8 cellular contexts compared by ENCODE assay signal in genomic region chr14:90331497-90332270, GRCh38. TPM values are rescaled to one million over a fixed set of nuclear protein-coding genes. Genes with fewer than 3 reads are reported as not detected.
A peak's percentile ranks its signal among the peaks of the same experiment; 100 is the strongest.
DNase-seq lines count a peak whose midpoint lies in the region; ATAC-seq and TF ChIP-seq lines count a peak whose summit lies in the region.

Gene NRDE2 (minus strand): TSS chr14:90331941. CDS start chr14:90331904, 37 bp downstream.

- H3K79me2 ChIP-seq in parathyroid adenoma, result peaks cover 9% of the 10 kb centered on the region

- H3K36me3 Mint-ChIP-seq in activated naive CD8-positive, alpha-beta T cell treated with anti-CD3 and anti-CD28 coated beads, Interleukin-2, amount 50 U/mL, for 24 hours (ENCODE audit: low read depth), result peaks cover 13% of the 10 kb centered on the region

- H3K4me1 Mint-ChIP-seq in activated naive CD8-positive, alpha-beta T cell treated with anti-CD3 and anti-CD28 coated beads, Interleukin-2, amount 50 U/mL, for 24 hours, result peaks cover 23% of the 10 kb centered on the region

- H3K27ac ChIP-seq in cardiac muscle cell (peak within 1 kb of the TSS; percentile 55), parathyroid adenoma (peak within 1 kb of the TSS; percentile 79), tibial nerve (peak within 1 kb of the TSS; percentile 79 to 87 (median 83))

- H3K27ac Mint-ChIP-seq in activated naive CD8-positive, alpha-beta T cell treated with anti-CD3 and anti-CD28 coated beads, Interleukin-2, amount 50 U/mL, for 24 hours, result peak within 1 kb of the TSS; percentile 93

- peak within 1 kb of the TSS; percentile 96 for H2AFZ ChIP-seq in parathyroid adenoma

- in situ Hi-C loops in GM13976 (cut with MboI; ENCODE audit: low sequenced_read_pairs, unreplicated experiment), result no loop called here

- no peak for TF ChIP-seq CTCF in GM13976 (IDR thresholded peaks at IDR 0.05; ENCODE audit: borderline replicate concordance, control extremely low read depth, extremely low read depth, insufficient read depth, missing control alignments)
- no peak for TF ChIP-seq CTCF in cardiac muscle cell (IDR thresholded peaks at IDR 0.05; ENCODE audit: low read depth, low read length)
- no peak for TF ChIP-seq CTCF in parathyroid adenoma (IDR thresholded peaks at IDR 0.05)
- no peak for TF ChIP-seq CTCF in tibial nerve (IDR thresholded peaks at IDR 0.05)

- peak within 1 kb of the TSS; percentile 88 for H3K4me2 ChIP-seq in parathyroid adenoma (ENCODE audit: low read length)

- H3K27me3 Mint-ChIP-seq in activated naive CD8-positive, alpha-beta T cell treated with anti-CD3 and anti-CD28 coated beads, Interleukin-2, amount 50 U/mL, for 24 hours, result peaks cover 3% of the 10 kb centered on the region

- peak within 1 kb of the TSS; percentile 91 for H3K4me3 Mint-ChIP-seq in activated naive CD8-positive, alpha-beta T cell treated with anti-CD3 and anti-CD28 coated beads, Interleukin-2, amount 50 U/mL, for 24 hours

- TF ChIP-seq POLR2A in tibial nerve (IDR thresholded peaks at IDR 0.05), result peak in 1 of 2 donors; percentile 48

- DNase-seq in GM13976 (ENCODE audit: low spot score) (peak; percentile 96), NCI-H1436 treated with DMSO at 0.1 percent for 48 hours (lab: John Stamatoyannopoulos, UW) (peak; percentile 75), T follicular helper cell (ENCODE audit: low read depth) (peak; percentile 81), cardiac muscle cell (ENCODE audit: low read depth in 1 of 2, low spot score in 1 of 2) (peak; percentile 99), tibial nerve (ENCODE audit: low spot score in 2 of 2) (peak; percentile 99)
- peak; percentile 99 for DNase-seq in activated naive CD8-positive, alpha-beta T cell treated with anti-CD3 and anti-CD28 coated beads, Interleukin-2, amount 50 U/mL, for 24 hours

- H3K27me3 ChIP-seq in cardiac muscle cell, result peaks cover 26% of the 10 kb centered on the region
- no peaks in the 10 kb centered on the region for H3K27me3 ChIP-seq in parathyroid adenoma (ENCODE audit: control insufficient read depth, insufficient read depth, low read length)
- peaks cover 0 to 6% of the 10 kb centered on the region in 2 donors for H3K27me3 ChIP-seq in tibial nerve

- H3K9me3 ChIP-seq in cardiac muscle cell (ENCODE audit: low read depth) (no peaks in the 10 kb centered on the region), parathyroid adenoma (ENCODE audit: control insufficient read depth, low read length) (no peaks in the 10 kb centered on the region), tibial nerve (no peaks in the 10 kb centered on the region)

- H3K4me1 ChIP-seq in cardiac muscle cell (ENCODE audit: low read depth) (no peaks in the 10 kb centered on the region), parathyroid adenoma (peaks cover 5% of the 10 kb centered on the region), tibial nerve (peaks cover 0 to 20% (median 9%) of the 10 kb centered on the region in 4 donors)

- H3K9me3 Mint-ChIP-seq in activated naive CD8-positive, alpha-beta T cell treated with anti-CD3 and anti-CD28 coated beads, Interleukin-2, amount 50 U/mL, for 24 hours, result peaks cover 4% of the 10 kb centered on the region

- peak; percentile 94 for ATAC-seq in HG02852 (IDR thresholded peaks at IDR 0.05; ENCODE audit: unreplicated experiment)
- peak; percentile 99 for ATAC-seq in activated naive CD8-positive, alpha-beta T cell treated with anti-CD3 and anti-CD28 coated beads, Interleukin-2, amount 50 U/mL, for 24 hours

- peak within 1 kb of the TSS; percentile 2 for H3K9ac ChIP-seq in parathyroid adenoma

- TF ChIP-seq EP300 in tibial nerve (IDR thresholded peaks at IDR 0.05), result peak in 1 of 2 donors; percentile 86

- H3K36me3 ChIP-seq in cardiac muscle cell (no peaks in the 10 kb centered on the region), parathyroid adenoma (ENCODE audit: control insufficient read depth, insufficient read depth, low read length) (no peaks in the 10 kb centered on the region), tibial nerve (no peaks in the 10 kb centered on the region)

- WGBS in tibial nerve, 2 donors, result 4 to 7% methylated on average over 26 to 46 of the region's 46 CpGs

- H3K4me3 ChIP-seq in cardiac muscle cell (peak within 1 kb of the TSS; percentile 44), parathyroid adenoma (ENCODE audit: low read depth, low read length) (peak within 1 kb of the TSS; percentile 77), tibial nerve (peak within 1 kb of the TSS; percentile 61 to 78 (median 70))

RNA-seq across cellular contexts. Expression of gene NRDE2, which starts in this region (rescaled TPM):
- total RNA-seq in cardiac muscle cell, result 6.8 and 13.1 TPM in 2 replicates
- 7.9 and 8.7 TPM in 2 replicates for polyA plus RNA-seq in cardiac muscle cell
- 10 to 100 TPM; 15.7 to 18.9 (median 17.2) TPM for total RNA-seq in tibial nerve

Comparison
In these comparisons a context has a peak if more than half of its experiments do, and no peak if none do; other contexts are left out.
1. Peak in every context shown above with its lines: DNase-seq, ATAC-seq, H3K4me3 ChIP-seq and H3K27ac ChIP-seq.